In genomic region chr14:28773917-28774691, GRCh38 we compare ENCODE assay signal across 10 cellular contexts. TPM values are rescaled to one million over a fixed set of nuclear protein-coding genes. Genes with fewer than 3 reads are reported as not detected.
DNase-seq lines count a peak whose midpoint lies in the region; TF ChIP-seq lines count a peak whose summit lies in the region.
"Had no signal": no experiment of that assay in that cellular context is flagged by ENCODE, and none has a peak within 500 bp of the region (broad histone marks: within the 10 kb centered on the region; RNA-seq: fewer than 3 reads in every experiment).

No MANE protein-coding gene starts in this region.

- peak; percentile 55 for DNase-seq in AG20443 (ENCODE audit: low spot score)
- no peak for DNase-seq in HFF-Myc (ENCODE audit: extremely low read depth, low read depth)
- peak; percentile 71 for DNase-seq in inferior parietal cortex (ENCODE audit: extremely low spot score)
- DNase-seq in T-helper 1 cell = no peak
- no peak for DNase-seq in CD4-positive, alpha-beta memory T cell
- DNase-seq in transverse colon = no peak
- no peak for DNase-seq in AML-193 (lab: John Stamatoyannopoulos, UW)
- DNase-seq: SIG-M5 had no signal

- 18 to 25% methylated on average over 5 to 46 of the region's 46 CpGs for WGBS in transverse colon (ENCODE audit: low coverage in 1 of 2), 2 donors

- no peaks in the 10 kb centered on the region for H3K9me3 ChIP-seq in CD4-positive, alpha-beta memory T cell (ENCODE audit: control insufficient read depth in 1 of 2, low read length in 2 of 2)
- H3K9me3 ChIP-seq in transverse colon = no peaks in the 10 kb centered on the region

- no peak overlapping the region for H3K4me3 Mint-ChIP-seq in CD4-positive, alpha-beta memory T cell

- H3K27ac ChIP-seq in VCaP (no peak overlapping the region), transverse colon (no peak overlapping the region)
- H3K27ac ChIP-seq in CD4-positive, alpha-beta memory T cell (ENCODE audit: low read depth, low read length) = no peak overlapping the region

- H3K27me3 ChIP-seq in CD4-positive, alpha-beta memory T cell (ENCODE audit: insufficient read depth, low read length) = no peaks in the 10 kb centered on the region
- H3K27me3 ChIP-seq in transverse colon = peaks cover 100% of the 10 kb centered on the region

- no peaks in the 10 kb centered on the region for H3K4me1 Mint-ChIP-seq in CD4-positive, alpha-beta memory T cell

- H3K27me3 Mint-ChIP-seq in CD4-positive, alpha-beta memory T cell = peaks cover 21 to 25% of the 10 kb centered on the region in 2 donors

- peaks cover 0 to 49% (median 30%) of the 10 kb centered on the region in 8 donors for H3K9me3 Mint-ChIP-seq in CD4-positive, alpha-beta memory T cell

- no peaks in the 10 kb centered on the region for H3K4me1 ChIP-seq in CD4-positive, alpha-beta memory T cell (ENCODE audit: insufficient read depth, low read length)
- H3K4me1 ChIP-seq in transverse colon = no peaks in the 10 kb centered on the region

- no peak overlapping the region for H3K27ac Mint-ChIP-seq in CD4-positive, alpha-beta memory T cell

- in situ Hi-C loops in transverse colon (cut with MboI; ENCODE audit: low pct_ligation_motif_present in 1 of 4, low pct_unique_long_range_greater_than_20kb in 1 of 4, low sequenced_read_pairs in 3 of 4) = loop anchor here in 3 of 4 donors (25.0 kb wide), 2 partner anchors 763 to 1438 kb away; no protein-coding TSS in a partner anchor

- TF ChIP-seq CTCF in HFF-Myc (IDR thresholded peaks at IDR 0.05; ENCODE audit: low read depth, low read length, missing control alignments) (peak; percentile 35), VCaP (conservative IDR thresholded peaks at IDR 0.05) (peak; percentile 65), transverse colon (IDR thresholded peaks at IDR 0.05) (no peak)

- no peak for TF ChIP-seq EP300 in transverse colon (IDR thresholded peaks at IDR 0.05; ENCODE audit: low read depth)

- CTCF ChIA-PET in CD4-positive, alpha-beta memory T cell (lab: Charles Lee; ENCODE audit: partially characterized antibody) = no interaction called here

- POLR2A ChIA-PET in CD4-positive, alpha-beta memory T cell (lab: Charles Lee; ENCODE audit: partially characterized antibody) = no interaction called here

- no peak for TF ChIP-seq POLR2A in transverse colon (IDR thresholded peaks at IDR 0.05)

- no peaks in the 10 kb centered on the region for H3K36me3 ChIP-seq in CD4-positive, alpha-beta memory T cell (ENCODE audit: insufficient read depth, low read length)
- no peaks in the 10 kb centered on the region for H3K36me3 ChIP-seq in transverse colon

- intact Hi-C loops in CD4-positive, alpha-beta memory T cell (cut with micrococcal nuclease) = no loop called here
- intact Hi-C loops in transverse colon (cut with DNase I; ENCODE audit: low total_unique reads) = no loop called here

- H3K36me3 Mint-ChIP-seq in CD4-positive, alpha-beta memory T cell = peaks cover 0 to 10% of the 10 kb centered on the region in 2 donors

- no peak overlapping the region for H3K4me3 ChIP-seq in HFF-Myc (replicated peaks; ENCODE audit: low read depth, low read length)
- no peak overlapping the region for H3K4me3 ChIP-seq in CD4-positive, alpha-beta memory T cell (ENCODE audit: low read length in 2 of 2)
- no peak overlapping the region for H3K4me3 ChIP-seq in transverse colon

RNA-seq across cellular contexts. Expression of gene FOXG1, which starts 7.5 kb away (rescaled TPM):
- not detected for total RNA-seq in CD4-positive, alpha-beta memory T cell
- polyA plus RNA-seq in CD4-positive, alpha-beta memory T cell = not detected
- not detected for total RNA-seq in transverse colon
- total RNA-seq: glomerular endothelial cell had no signal

Comparison
In these comparisons a context has a peak if more than half of its experiments do, and no peak if none do; other contexts are left out.
1. DNase-seq: peak in AG20443 (single experiment) and inferior parietal cortex (single experiment); none in HFF-Myc (single experiment), T-helper 1 cell (0 of 5), CD4-positive, alpha-beta memory T cell (0 of 5), transverse colon (single experiment) and AML-193 (0 of 2).
2. CTCF ChIP-seq: peak in HFF-Myc (single experiment) and VCaP (single experiment); none in transverse colon (0 of 5).